ENCODE assay signal across 8 cellular contexts in genomic region chr2:68689553-68690537, GRCh38. TPM values are rescaled to one million over a fixed set of nuclear protein-coding genes. Genes with fewer than 3 reads are reported as not detected.
DNase-seq lines count a peak whose midpoint lies in the region; ATAC-seq and TF ChIP-seq lines count a peak whose summit lies in the region.

No MANE protein-coding gene starts in this region.

- no peak overlapping the region for H2AK5ac ChIP-seq in mesendoderm (ENCODE audit: low read length)

- no peak overlapping the region for H2BK15ac ChIP-seq in mesendoderm (replicated peaks; ENCODE audit: low read depth)

- H3K23ac ChIP-seq in mesendoderm (ENCODE audit: low read length), result no peak overlapping the region

- H3K4me1 ChIP-seq in mesendoderm (ENCODE audit: control insufficient read depth, low read depth, low read length) (peaks cover 7% of the 10 kb centered on the region), smooth muscle cell (ENCODE audit: low read depth) (peaks cover 6% of the 10 kb centered on the region)

- no peak overlapping the region for H3K9ac ChIP-seq in mesendoderm (ENCODE audit: low read length)
- H3K9ac ChIP-seq in smooth muscle cell (ENCODE audit: low read depth), result no peak overlapping the region

- H3K27ac Mint-ChIP-seq in endothelial cell (ENCODE audit: unreplicated experiment), result no peak overlapping the region

- no peak overlapping the region for H3K4ac ChIP-seq in mesendoderm (ENCODE audit: low read depth, low read length)

- peaks cover 5% of the 10 kb centered on the region for H3K4me1 Mint-ChIP-seq in endothelial cell (ENCODE audit: unreplicated experiment)

- no peak overlapping the region for H2BK5ac ChIP-seq in mesendoderm (ENCODE audit: low read length)

- H3K79me1 ChIP-seq in mesendoderm (ENCODE audit: low read length), result no peaks in the 10 kb centered on the region

- H3K27ac ChIP-seq in mesendoderm (ENCODE audit: low read depth, low read length) (peak overlapping the region; percentile 75), smooth muscle cell (ENCODE audit: low read depth) (no peak overlapping the region)

- no peak for TF ChIP-seq CTCF in endothelial cell (IDR thresholded peaks at IDR 0.05; ENCODE audit: unreplicated experiment)
- TF ChIP-seq CTCF in smooth muscle cell (IDR thresholded peaks at IDR 0.05; ENCODE audit: borderline replicate concordance, insufficient read depth, poor library complexity, severe bottlenecking), result no peak

- H4K5ac ChIP-seq in mesendoderm (ENCODE audit: low read length), result no peak overlapping the region

- H3K9me3 Mint-ChIP-seq in endothelial cell (ENCODE audit: unreplicated experiment), result no peaks in the 10 kb centered on the region

- H3K79me2 ChIP-seq in mesendoderm (ENCODE audit: control insufficient read depth, insufficient read depth, low read length) (no peaks in the 10 kb centered on the region), smooth muscle cell (ENCODE audit: low read depth) (no peaks in the 10 kb centered on the region)

- H3K4me3 Mint-ChIP-seq in endothelial cell (ENCODE audit: unreplicated experiment), result no peak overlapping the region

- H2BK120ac ChIP-seq in mesendoderm (ENCODE audit: low read depth, low read length), result no peak overlapping the region

- no peak overlapping the region for H3K4me3 ChIP-seq in mesendoderm (ENCODE audit: low read length)
- no peak overlapping the region for H3K4me3 ChIP-seq in smooth muscle cell

- H2AFZ ChIP-seq in smooth muscle cell (ENCODE audit: low read depth), result no peak overlapping the region

- no peaks in the 10 kb centered on the region for H3K27me3 ChIP-seq in mesendoderm (ENCODE audit: insufficient read depth, low read length, poor library complexity)
- no peaks in the 10 kb centered on the region for H3K27me3 ChIP-seq in smooth muscle cell (ENCODE audit: low read depth)

- no peaks in the 10 kb centered on the region for H3K36me3 ChIP-seq in mesendoderm (ENCODE audit: control insufficient read depth, insufficient read depth, low read length)
- no peaks in the 10 kb centered on the region for H3K36me3 ChIP-seq in smooth muscle cell (ENCODE audit: low read depth)

- no peaks in the 10 kb centered on the region for H3K36me3 Mint-ChIP-seq in endothelial cell (ENCODE audit: low read depth, unreplicated experiment)

- ATAC-seq in GM18907 (IDR thresholded peaks at IDR 0.05; ENCODE audit: unreplicated experiment), result peak; percentile 93
- peak; percentile 91 for ATAC-seq in HG02678 (IDR thresholded peaks at IDR 0.05; ENCODE audit: unreplicated experiment)

- H3K27me3 Mint-ChIP-seq in endothelial cell (ENCODE audit: unreplicated experiment), result no peaks in the 10 kb centered on the region

- H3F3A ChIP-seq in smooth muscle cell (ENCODE audit: low read depth), result no peaks in the 10 kb centered on the region

- H3K56ac ChIP-seq in mesendoderm (ENCODE audit: low read length), result no peak overlapping the region

- no peaks in the 10 kb centered on the region for H4K20me1 ChIP-seq in smooth muscle cell (ENCODE audit: low read depth)

- H4K8ac ChIP-seq in mesendoderm (ENCODE audit: low read depth, low read length), result no peak overlapping the region

- no CpG with 5 or more reads among the region's 7 CpGs for WGBS in mesendoderm (ENCODE audit: extremely low coverage, insufficient coverage, low lambda C conversion rate)
- WGBS in smooth muscle cell (ENCODE audit: low lambda C conversion rate), result 53% methylated on average over 7 of the region's 7 CpGs

- no peaks in the 10 kb centered on the region for H3K9me3 ChIP-seq in smooth muscle cell (replicated peaks; ENCODE audit: low read depth)

- peak; percentile 42 for DNase-seq in NCI-H526 treated with DMSO at 0.1 percent for 48 hours (lab: John Stamatoyannopoulos, UW)
- DNase-seq in mesendoderm, result peak; percentile 72
- no peak for DNase-seq in NCI-H748 treated with DMSO at 0.1 percent for 48 hours (lab: John Stamatoyannopoulos, UW)
- DNase-seq in AG08395 (ENCODE audit: low spot score), result no peak
- no peak for DNase-seq in endothelial cell (ENCODE audit: low spot score)
- no peak for DNase-seq in smooth muscle cell (lab: John Stamatoyannopoulos, UW; ENCODE audit: unreplicated experiment)

- H3K18ac ChIP-seq in mesendoderm (ENCODE audit: low read length), result peak overlapping the region; percentile 75

- H3K4me2 ChIP-seq in mesendoderm (ENCODE audit: low read length), result no peak overlapping the region
- no peak overlapping the region for H3K4me2 ChIP-seq in smooth muscle cell

RNA-seq across cellular contexts. Expression of gene ARHGAP25, which starts 44.8 kb away (rescaled TPM):
- polyA plus RNA-seq in mesendoderm (2013, experiment 1 of 2), result 0.63 TPM
- 0.64 TPM for polyA plus RNA-seq in mesendoderm (2013, experiment 2 of 2)
- 4.6 TPM for total RNA-seq in endothelial cell (ENCODE audit: unreplicated experiment)
- 1.2 and 2.0 TPM in 2 replicates for total RNA-seq in smooth muscle cell
- polyA plus RNA-seq in smooth muscle cell, result 1.5 and 2.7 TPM in 2 replicates

RNA-seq across cellular contexts. Expression of gene PROKR1, which starts 46.5 kb away (rescaled TPM):
- polyA plus RNA-seq in mesendoderm (2013, experiment 1 of 2), result 1.0 TPM
- 0.95 TPM for polyA plus RNA-seq in mesendoderm (2013, experiment 2 of 2)
- 0.38 TPM for total RNA-seq in endothelial cell (ENCODE audit: unreplicated experiment)
- not detected in 2 replicates for total RNA-seq in smooth muscle cell
- polyA plus RNA-seq in smooth muscle cell, result not detected in 2 replicates

Comparison
In these comparisons a context has a peak if more than half of its experiments do, and no peak if none do; other contexts are left out.
1. DNase-seq: peak in NCI-H526 treated with DMSO at 0.1 percent for 48 hours (single experiment) and mesendoderm (single experiment); none in NCI-H748 treated with DMSO at 0.1 percent for 48 hours (single experiment), AG08395 (single experiment), endothelial cell (single experiment) and smooth muscle cell (single experiment).